18 cellular contexts compared by ENCODE assay signal in the genomic region with DNA sequence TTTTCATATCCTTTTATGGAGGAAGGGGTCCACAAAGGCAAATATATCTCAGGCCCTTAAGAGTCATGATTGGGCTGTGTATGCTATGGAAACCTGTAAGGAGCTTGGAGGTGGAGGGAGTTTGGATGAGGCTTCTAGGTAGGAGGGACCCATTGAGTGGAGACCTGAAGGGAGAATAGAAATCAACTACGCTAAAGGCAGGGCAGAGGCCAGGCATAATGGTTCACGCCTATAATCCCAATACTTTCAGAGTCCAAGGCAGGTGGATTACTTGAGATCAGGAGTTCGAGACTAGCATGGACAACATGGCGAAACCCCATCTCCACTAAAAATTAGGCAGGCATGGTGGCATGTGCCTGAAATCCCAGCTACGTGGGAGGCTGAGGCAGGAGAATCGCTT.
"Had no signal": no experiment of that assay in that cellular context is flagged by ENCODE, and none has a peak within 500 bp of the region (broad histone marks: within the 10 kb centered on the region; RNA-seq: fewer than 3 reads in every experiment).

No MANE protein-coding gene starts in this region.

- H3K36me3 ChIP-seq: left lung had no signal

- H3K27ac Mint-ChIP-seq: activated naive CD4-positive, alpha-beta T cell treated with anti-CD3 and anti-CD28 coated beads for 36 hours; stimulated activated naive CD8-positive, alpha-beta T cell treated with anti-CD3 and anti-CD28 coated beads, Interleukin-15, Interleukin-2, amounts not matched to agents 100 ng/mL and 50 ng/mL, for 24 hours had no signal

- H3K27me3 ChIP-seq: left lung had no signal

- H3K4me3 ChIP-seq: left lung, mucosa of descending colon, smooth muscle cell had no signal

- H3K27me3 Mint-ChIP-seq: activated CD4-positive, alpha-beta memory T cell treated with anti-CD3 and anti-CD28 coated beads, Interleukin-2, amount 10 ng/mL, durations not matched to agents 7 days and 5 days; natural killer cell treated with Interleukin-12 subunit alpha and Interleukin-12 subunit beta and Interleukin-15 and Interleukin-18, amount 100 ng/mL, for 72 hours; stimulated activated naive CD8-positive, alpha-beta T cell treated with anti-CD3 and anti-CD28 coated beads, Interleukin-15, Interleukin-2, amounts not matched to agents 100 ng/mL and 50 ng/mL, for 24 hours had no signal

- H3K36me3 Mint-ChIP-seq: natural killer cell treated with Interleukin-12 subunit alpha and Interleukin-12 subunit beta and Interleukin-15 and Interleukin-18, amount 100 ng/mL, for 72 hours had no signal

- H3K9me3 Mint-ChIP-seq: activated CD4-positive, alpha-beta memory T cell treated with anti-CD3 and anti-CD28 coated beads, Interleukin-2, amount 10 ng/mL, durations not matched to agents 7 days and 5 days; activated naive CD4-positive, alpha-beta T cell treated with anti-CD3 and anti-CD28 coated beads for 36 hours; natural killer cell treated with Interleukin-12 subunit alpha and Interleukin-12 subunit beta and Interleukin-15 and Interleukin-18, amount 100 ng/mL, for 72 hours; stimulated activated naive CD8-positive, alpha-beta T cell treated with anti-CD3 and anti-CD28 coated beads, Interleukin-15, Interleukin-2, amounts not matched to agents 100 ng/mL and 50 ng/mL, for 24 hours had no signal

- H3K4me3 Mint-ChIP-seq: activated CD4-positive, alpha-beta memory T cell treated with anti-CD3 and anti-CD28 coated beads, Interleukin-2, amount 10 ng/mL, durations not matched to agents 7 days and 5 days; activated naive CD4-positive, alpha-beta T cell treated with anti-CD3 and anti-CD28 coated beads for 36 hours; natural killer cell treated with Interleukin-12 subunit alpha and Interleukin-12 subunit beta and Interleukin-15 and Interleukin-18, amount 100 ng/mL, for 72 hours; stimulated activated naive CD8-positive, alpha-beta T cell treated with anti-CD3 and anti-CD28 coated beads, Interleukin-15, Interleukin-2, amounts not matched to agents 100 ng/mL and 50 ng/mL, for 24 hours had no signal

- H3K9me3 ChIP-seq: left lung, mucosa of descending colon had no signal

- H3K27ac ChIP-seq: left lung had no signal

- H3K4me2 ChIP-seq: smooth muscle cell had no signal

- DNase-seq: activated CD4-positive, alpha-beta memory T cell treated with anti-CD3 and anti-CD28 coated beads, Interleukin-2, amount 10 ng/mL, durations not matched to agents 7 days and 5 days; activated CD4-positive, alpha-beta T cell treated with anti-CD3 and anti-CD28 coated beads for 1 hour; activated naive CD4-positive, alpha-beta T cell treated with anti-CD3 and anti-CD28 coated beads for 36 hours; amniotic stem cell; hypothalamus; kidney; left lung; mammary epithelial cell; mucosa of descending colon; nucleus accumbens; right cardiac atrium; stimulated activated CD4-positive, alpha-beta T cell treated with anti-CD3 and anti-CD28 coated beads, Interleukin-4, amount 100 ng/mL, for 4 hours; stimulated activated CD8-positive, alpha-beta memory T cell treated with anti-CD3 and anti-CD28 coated beads, Interleukin-4, amount 100 ng/mL, for 48 hours had no signal

- ATAC-seq: esophagus mucosa; left lung; mucosa of descending colon; natural killer cell treated with Interleukin-12 subunit alpha and Interleukin-12 subunit beta and Interleukin-15 and Interleukin-18, amount 100 ng/mL, for 72 hours; right cardiac atrium; SK-N-SH treated with all-trans-retinoic acid at 6 μM for 48 hours had no signal
